25 cellular contexts compared by ENCODE assay signal in genomic region chr4:15563871-15564270, GRCh38.
DNase-seq lines count a peak whose midpoint lies in the region; ATAC-seq and TF ChIP-seq lines count a peak whose summit lies in the region.
"Had no signal": no experiment of that assay in that cellular context is flagged by ENCODE, and none has a peak within 500 bp of the region (broad histone marks: within the 10 kb centered on the region; RNA-seq: fewer than 3 reads in every experiment).

No MANE protein-coding gene starts in this region.

- no peaks in the 10 kb centered on the region for H4K20me1 ChIP-seq in smooth muscle cell (ENCODE audit: low read depth)
- H4K20me1 ChIP-seq: BLaER1 had no signal

- no peaks in the 10 kb centered on the region for H3F3A ChIP-seq in smooth muscle cell (ENCODE audit: low read depth)

- no peak overlapping the region for H3K9ac ChIP-seq in liver (ENCODE audit: low read depth in 1 of 2, low read length in 2 of 2)
- no peak overlapping the region for H3K9ac ChIP-seq in smooth muscle cell (ENCODE audit: low read depth)
- H3K9ac ChIP-seq: BLaER1 had no signal

- TF ChIP-seq EP300 in Ishikawa (IDR thresholded peaks at IDR 0.05; ENCODE audit: borderline replicate concordance) = no peak

- H3K4me1 ChIP-seq in liver (ENCODE audit: control insufficient read depth in 4 of 4, insufficient read depth in 4 of 4, low read length in 3 of 4) (no peaks in the 10 kb centered on the region), right lobe of liver (no peaks in the 10 kb centered on the region), esophagus squamous epithelium (no peaks in the 10 kb centered on the region), smooth muscle cell (ENCODE audit: low read depth) (no peaks in the 10 kb centered on the region), adrenal gland (replicated peaks in 1 of 2) (no peaks in the 10 kb centered on the region)
- H3K4me1 ChIP-seq: BLaER1 had no signal

- no peak overlapping the region for H2AFZ ChIP-seq in smooth muscle cell (ENCODE audit: low read depth)

- no peak overlapping the region for H3K4me3 ChIP-seq in liver (ENCODE audit: low read depth in 1 of 3, low read length in 3 of 3)
- no peak overlapping the region for H3K4me3 ChIP-seq in right lobe of liver
- no peak overlapping the region for H3K4me3 ChIP-seq in esophagus squamous epithelium
- H3K4me3 ChIP-seq in smooth muscle cell = no peak overlapping the region
- no peak overlapping the region for H3K4me3 ChIP-seq in adrenal gland
- H3K4me3 ChIP-seq: BLaER1, SK-N-MC had no signal

- no peak overlapping the region for H3K27ac ChIP-seq in liver (ENCODE audit: low read depth in 1 of 2, low read length in 2 of 2)
- no peak overlapping the region for H3K27ac ChIP-seq in right lobe of liver
- H3K27ac ChIP-seq in esophagus squamous epithelium = no peak overlapping the region
- H3K27ac ChIP-seq in smooth muscle cell (ENCODE audit: low read depth) = no peak overlapping the region
- no peak overlapping the region for H3K27ac ChIP-seq in adrenal gland
- H3K27ac ChIP-seq: BLaER1, HL-60, SK-N-MC had no signal

- 86% methylated on average over 6 of the region's 6 CpGs for WGBS in liver
- 70% methylated on average over 6 of the region's 6 CpGs for WGBS in right lobe of liver (ENCODE audit: insufficient coverage, low coverage, low lambda C conversion rate, missing lambda C conversion rate)
- 66 to 74% methylated on average over 4 to 6 of the region's 6 CpGs for WGBS in esophagus squamous epithelium, 2 donors
- WGBS in smooth muscle cell (ENCODE audit: low lambda C conversion rate) = 78% methylated on average over 6 of the region's 6 CpGs
- WGBS in adrenal gland, 4 donors = 75 to 87% (median 81%) methylated on average over 6 of the region's 6 CpGs

- no peaks in the 10 kb centered on the region for H3K79me2 ChIP-seq in smooth muscle cell (ENCODE audit: low read depth)

- H3K4me2 ChIP-seq in smooth muscle cell = no peak overlapping the region
- H3K4me2 ChIP-seq: BLaER1 had no signal

- no peak for TF ChIP-seq POLR2A in right lobe of liver (IDR thresholded peaks at IDR 0.05)
- no peak for TF ChIP-seq POLR2A in esophagus squamous epithelium (IDR thresholded peaks at IDR 0.05)
- TF ChIP-seq POLR2A in adrenal gland (IDR thresholded peaks at IDR 0.05) = no peak

- no peaks in the 10 kb centered on the region for H3K27me3 ChIP-seq in liver (ENCODE audit: control insufficient read depth in 4 of 4, insufficient read depth in 4 of 4, low read length in 3 of 4)
- no peaks in the 10 kb centered on the region for H3K27me3 ChIP-seq in right lobe of liver
- no peaks in the 10 kb centered on the region for H3K27me3 ChIP-seq in esophagus squamous epithelium
- no peaks in the 10 kb centered on the region for H3K27me3 ChIP-seq in smooth muscle cell (ENCODE audit: low read depth)
- no peaks in the 10 kb centered on the region for H3K27me3 ChIP-seq in adrenal gland
- H3K27me3 ChIP-seq: BLaER1 had no signal

- TF ChIP-seq CTCF in liver (IDR thresholded peaks at IDR 0.05; ENCODE audit: low read depth, low read length, missing input control) (no peak), right lobe of liver (IDR thresholded peaks at IDR 0.05) (no peak), esophagus squamous epithelium (IDR thresholded peaks at IDR 0.05) (no peak), smooth muscle cell (IDR thresholded peaks at IDR 0.05; ENCODE audit: borderline replicate concordance, insufficient read depth, poor library complexity, severe bottlenecking) (no peak), adrenal gland (IDR thresholded peaks at IDR 0.05) (no peak)

- H3K36me3 ChIP-seq in liver (ENCODE audit: control insufficient read depth in 4 of 4, insufficient read depth in 3 of 4, low read depth in 1 of 4, low read length in 3 of 4) (peaks cover 4 to 22% (median 15%) of the 10 kb centered on the region in 4 donors), right lobe of liver (peaks cover 0 to 16% (median 0%) of the 10 kb centered on the region in 4 donors), esophagus squamous epithelium (peaks cover 0 to 64% (median 0%) of the 10 kb centered on the region in 3 donors), smooth muscle cell (ENCODE audit: low read depth) (no peaks in the 10 kb centered on the region), adrenal gland (replicated peaks in 1 of 2) (peaks cover 0 to 14% of the 10 kb centered on the region in 2 donors)

- DNase-seq in right lobe of liver (no peak), iPS-NIHi7 (ENCODE audit: extremely low spot score) (peak; percentile 24), esophagus squamous epithelium (lab: John Stamatoyannopoulos, UW) (no peak), smooth muscle cell (lab: John Stamatoyannopoulos, UW; ENCODE audit: unreplicated experiment) (no peak), adrenal gland (no peak)
- DNase-seq: CD4-positive, CD25-positive, alpha-beta regulatory T cell; EL; H7; HFFc6; NCI-H1092; NCI-H1417 treated with DMSO at 0.1 percent for 48 hours; NCI-H187; NCI-H2081 treated with DMSO at 0.1 percent for 48 hours; NCI-H2171; NCI-H226; NCI-H510A; NCI-H69; SIG-M5; T-helper 17 cell had no signal

- intact Hi-C loops in right lobe of liver (cut with DNase I) (no loop called here), esophagus squamous epithelium (cut with DNase I) (no loop called here), adrenal gland (cut with DNase I) (no loop called here)

- ATAC-seq in right lobe of liver = no peak
- ATAC-seq: T-helper 17 cell had no signal

- H3K9me3 ChIP-seq in liver (ENCODE audit: control insufficient read depth in 4 of 4, low read length in 3 of 4) = no peaks in the 10 kb centered on the region
- H3K9me3 ChIP-seq in right lobe of liver = no peaks in the 10 kb centered on the region
- H3K9me3 ChIP-seq in esophagus squamous epithelium = no peaks in the 10 kb centered on the region
- H3K9me3 ChIP-seq in smooth muscle cell (replicated peaks; ENCODE audit: low read depth) = no peaks in the 10 kb centered on the region
- no peaks in the 10 kb centered on the region for H3K9me3 ChIP-seq in adrenal gland (replicated peaks in 1 of 3)
- H3K9me3 ChIP-seq: BLaER1 had no signal

- TF ChIP-seq RAD21 in liver (IDR thresholded peaks at IDR 0.05) = no peak
- no peak for TF ChIP-seq RAD21 in Ishikawa (IDR thresholded peaks at IDR 0.05; ENCODE audit: low read depth)

TF ChIP-seq in liver, 16 proteins besides CTCF, POLR2A, EP300 and RAD21 (continues in another document):
- TF ChIP-seq ATF3 (IDR thresholded peaks at IDR 0.05) = no peak
- TF ChIP-seq TAF1 (conservative IDR thresholded peaks at IDR 0.05) = no peak

TF ChIP-seq in Ishikawa, 13 proteins besides CTCF, POLR2A, EP300 and RAD21 (continues in another document):
- peak; percentile 79 for TF ChIP-seq REST (IDR thresholded peaks at IDR 0.05; ENCODE audit: low read depth)

TF ChIP-seq in PFSK-1, 5 proteins besides CTCF, POLR2A, EP300 and RAD21:
- TF ChIP-seq SIN3A (IDR thresholded peaks at IDR 0.05; ENCODE audit: borderline replicate concordance, insufficient read depth, low read length) (no peak), REST (IDR thresholded peaks at IDR 0.05; ENCODE audit: insufficient read depth in 1 of 2, low read depth in 2 of 2, low read length in 2 of 2) (peak; percentile 57 to 87; a peak in 3 of 4 replicates)
